8 cellular contexts compared by ENCODE assay signal in genomic region chr5:32585446-32586250, GRCh38. TPM values are rescaled to one million over a fixed set of nuclear protein-coding genes. Genes with fewer than 3 reads are reported as not detected.
DNase-seq lines count a peak whose midpoint lies in the region; ATAC-seq and TF ChIP-seq lines count a peak whose summit lies in the region.

SUB1 (plus strand) TSS chr5:32585557; CDS start chr5:32588513, 2,956 bp downstream.

- H3K27me3 Mint-ChIP-seq in activated CD4-positive, alpha-beta T cell treated with anti-CD3 and anti-CD28 coated beads, Interleukin-2, amount 10 ng/mL, durations not matched to agents 7 days and 5 days = no peaks in the 10 kb centered on the region

- H3K4me1 ChIP-seq in BLaER1 treated with 17β-estradiol and CSF1 and Interleukin-3, amounts not matched to agents 10 nM and 100 nM = peaks cover 81 to 86% (median 84%) of the 10 kb centered on the region in 10 experiments
- H3K4me1 ChIP-seq in left lung = peaks cover 23 to 81% of the 10 kb centered on the region in 2 donors

- peak within 1 kb of the TSS; percentile 97 to 100 (median 99) for H3K9ac ChIP-seq in BLaER1 treated with 17β-estradiol and CSF1 and Interleukin-3, amounts not matched to agents 10 nM and 100 nM

- DNase-seq in NCI-H69 (lab: John Stamatoyannopoulos, UW) (peak; percentile 95), dedifferentiated amniotic fluid mesenchymal stem cell (ENCODE audit: extremely low spot score) (peak; percentile 86), left lung (peak; percentile 96 to 97)
- DNase-seq in activated CD4-positive, alpha-beta T cell treated with anti-CD3 and anti-CD28 coated beads, Interleukin-2, amount 10 ng/mL, durations not matched to agents 7 days and 5 days = peak; percentile 95
- DNase-seq in stimulated activated CD4-positive, alpha-beta T cell treated with anti-CD3 and anti-CD28 coated beads, Interleukin-2, amount 100 ng/mL, for 48 hours = peak; percentile 90 to 92

- H3K27ac ChIP-seq in BLaER1 treated with 17β-estradiol and CSF1 and Interleukin-3, amounts not matched to agents 10 nM and 100 nM = peak within 1 kb of the TSS; percentile 97 to 100 (median 98)
- peak within 1 kb of the TSS; percentile 99 for H3K27ac ChIP-seq in left lung

- H3K4me3 Mint-ChIP-seq in activated CD4-positive, alpha-beta T cell treated with anti-CD3 and anti-CD28 coated beads, Interleukin-2, amount 10 ng/mL, durations not matched to agents 7 days and 5 days = peak within 1 kb of the TSS; percentile 93

- no peaks in the 10 kb centered on the region for H3K9me3 Mint-ChIP-seq in activated CD4-positive, alpha-beta T cell treated with anti-CD3 and anti-CD28 coated beads, Interleukin-2, amount 10 ng/mL, durations not matched to agents 7 days and 5 days

- no peak for TF ChIP-seq CTCF in left lung (IDR thresholded peaks at IDR 0.05)

- peaks cover 44 to 49% (median 47%) of the 10 kb centered on the region in 11 experiments for H4K20me1 ChIP-seq in BLaER1 treated with 17β-estradiol and CSF1 and Interleukin-3, amounts not matched to agents 10 nM and 100 nM

- peak; percentile 38 for ATAC-seq in GM19351 (IDR thresholded peaks at IDR 0.05; ENCODE audit: unreplicated experiment)
- peak; percentile 42 for ATAC-seq in HG03521 (IDR thresholded peaks at IDR 0.05; ENCODE audit: unreplicated experiment)
- peak; percentile 92 for ATAC-seq in left lung

- CTCF ChIA-PET in activated CD4-positive, alpha-beta T cell treated with anti-CD3 and anti-CD28 coated beads, Interleukin-2, amount 10 ng/mL, durations not matched to agents 7 days and 5 days (lab: Charles Lee) = interaction anchor here (0.6 to 3.3 kb wide), 8 partner anchors 10 to 120 kb away, joined by 3 to 20 read pairs (median 4); no protein-coding TSS in a partner anchor

- H3K4me1 Mint-ChIP-seq in activated CD4-positive, alpha-beta T cell treated with anti-CD3 and anti-CD28 coated beads, Interleukin-2, amount 10 ng/mL, durations not matched to agents 7 days and 5 days = peaks cover 71% of the 10 kb centered on the region

- peak within 1 kb of the TSS; percentile 70 to 96 (median 87) for H3K4me2 ChIP-seq in BLaER1 treated with 17β-estradiol and CSF1 and Interleukin-3, amounts not matched to agents 10 nM and 100 nM

- peak within 1 kb of the TSS; percentile 99 for H3K27ac Mint-ChIP-seq in activated CD4-positive, alpha-beta T cell treated with anti-CD3 and anti-CD28 coated beads, Interleukin-2, amount 10 ng/mL, durations not matched to agents 7 days and 5 days

- H3K9me3 ChIP-seq in BLaER1 treated with 17β-estradiol and CSF1 and Interleukin-3, amounts not matched to agents 10 nM and 100 nM (replicated peaks in 1 of 11) = peaks cover 0 to 7% (median under 1%) of the 10 kb centered on the region in 11 experiments; a peak in 7 of 22 replicates
- H3K9me3 ChIP-seq in left lung = no peaks in the 10 kb centered on the region

- H3K36me3 Mint-ChIP-seq in activated CD4-positive, alpha-beta T cell treated with anti-CD3 and anti-CD28 coated beads, Interleukin-2, amount 10 ng/mL, durations not matched to agents 7 days and 5 days (ENCODE audit: low read depth) = peaks cover 25% of the 10 kb centered on the region

- POLR2A ChIA-PET in activated CD4-positive, alpha-beta T cell treated with anti-CD3 and anti-CD28 coated beads, Interleukin-2, amount 10 ng/mL, durations not matched to agents 7 days and 5 days (lab: Charles Lee) = no interaction called here

- intact Hi-C loops in left lung (cut with DNase I) = loop anchor here in 1 of 2 donors (5.0 kb wide), 1 partner anchor 88 kb away; no protein-coding TSS in a partner anchor

- no peaks in the 10 kb centered on the region for H3K27me3 ChIP-seq in BLaER1 treated with 17β-estradiol and CSF1 and Interleukin-3, amounts not matched to agents 10 nM and 100 nM
- no peaks in the 10 kb centered on the region for H3K27me3 ChIP-seq in left lung

- peak within 1 kb of the TSS; percentile 87 to 96 (median 92) for H3K4me3 ChIP-seq in BLaER1 treated with 17β-estradiol and CSF1 and Interleukin-3, amounts not matched to agents 10 nM and 100 nM
- H3K4me3 ChIP-seq in left lung = peak within 1 kb of the TSS; percentile 88

- peaks cover 18 to 37% (median 27%) of the 10 kb centered on the region in 11 experiments; a peak in 21 of 22 replicates for H3K36me3 ChIP-seq in BLaER1 treated with 17β-estradiol and CSF1 and Interleukin-3, amounts not matched to agents 10 nM and 100 nM
- peaks cover 0 to 20% of the 10 kb centered on the region in 2 donors for H3K36me3 ChIP-seq in left lung

RNA-seq across cellular contexts. Expression of gene SUB1, which starts in this region (rescaled TPM):
- total RNA-seq in activated CD4-positive, alpha-beta T cell treated with anti-CD3 and anti-CD28 coated beads, Interleukin-2, amount 10 ng/mL, durations not matched to agents 7 days and 5 days = 100 to 1,000 TPM; 430 to 446 TPM
- 100 to 1,000 TPM; 166 to 177 TPM for total RNA-seq in left lung

Comparison
In these comparisons a context has a peak if more than half of its experiments do, and no peak if none do; other contexts are left out.
1. Peak in every context shown above with its lines: DNase-seq, ATAC-seq, H3K4me3 ChIP-seq and H3K27ac ChIP-seq.
2. ATAC-seq: peak in every context shown above with its lines; median percentile 92 in left lung; 42 in HG03521; 38 in GM19351.